8 cellular contexts compared by ENCODE assay signal in the genomic region with DNA sequence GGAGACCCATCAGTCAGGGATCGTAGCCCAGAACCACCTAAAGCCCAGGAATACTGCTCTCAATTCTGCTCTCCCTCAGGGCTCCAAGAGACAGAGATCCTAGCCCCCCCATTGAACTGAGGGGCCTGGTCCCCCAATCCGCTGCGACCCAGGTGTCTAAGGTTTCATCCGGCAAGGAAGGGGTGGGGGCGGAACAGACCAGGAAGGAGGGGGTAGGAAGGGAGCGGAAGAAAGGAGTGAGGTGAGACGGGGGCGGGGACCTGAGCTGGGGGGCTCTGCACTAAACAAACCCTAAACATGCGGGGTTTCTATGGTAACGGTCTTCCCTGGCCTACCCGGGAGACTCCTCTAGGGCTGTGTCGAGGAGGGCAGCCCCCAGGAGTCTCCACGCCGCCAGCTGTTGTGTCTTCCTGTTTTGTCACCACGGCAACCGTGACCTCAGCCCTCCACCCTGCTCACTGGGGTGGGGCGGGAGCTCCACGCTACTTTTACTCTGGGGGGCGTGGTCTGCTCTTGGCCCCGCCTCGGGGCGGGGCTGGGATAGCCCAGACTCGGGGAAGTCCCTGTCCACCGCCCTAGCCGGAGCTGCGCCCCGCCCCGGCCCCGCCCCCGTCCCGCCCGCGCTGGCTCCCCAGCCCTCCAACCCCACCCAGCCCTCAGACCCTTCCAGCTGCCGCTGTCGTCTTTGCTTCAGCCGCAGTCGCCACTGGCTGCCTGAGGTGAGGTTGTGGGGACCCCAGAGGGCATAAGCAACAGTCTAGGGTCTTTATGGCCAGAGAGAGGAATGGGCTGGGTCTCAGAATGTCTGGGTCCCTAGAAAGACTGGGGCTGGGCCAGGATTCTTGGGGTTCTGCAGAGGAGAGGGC. TPM values are rescaled to one million over a fixed set of nuclear protein-coding genes. Genes with fewer than 3 reads are reported as not detected.
A peak's percentile ranks its signal among the peaks of the same experiment; 100 is the strongest.
DNase-seq lines count a peak whose midpoint lies in the region; ATAC-seq and TF ChIP-seq lines count a peak whose summit lies in the region.

A gene with protein sequence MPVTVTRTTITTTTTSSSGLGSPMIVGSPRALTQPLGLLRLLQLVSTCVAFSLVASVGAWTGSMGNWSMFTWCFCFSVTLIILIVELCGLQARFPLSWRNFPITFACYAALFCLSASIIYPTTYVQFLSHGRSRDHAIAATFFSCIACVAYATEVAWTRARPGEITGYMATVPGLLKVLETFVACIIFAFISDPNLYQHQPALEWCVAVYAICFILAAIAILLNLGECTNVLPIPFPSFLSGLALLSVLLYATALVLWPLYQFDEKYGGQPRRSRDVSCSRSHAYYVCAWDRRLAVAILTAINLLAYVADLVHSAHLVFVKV (plus strand): TSS at position 659 of the 866 bp plus-strand sequence. CDS start 5,647 bp downstream, outside the sequence.

- intact Hi-C loops in esophagus muscularis mucosa (cut with DNase I) = no loop called here

- under 1% methylated on average over 17 of the region's 37 CpGs for WGBS in esophagus muscularis mucosa

- H3K4me3 ChIP-seq in BJ (ENCODE audit: low read depth, low read length) (peak within 1 kb of the TSS; percentile 82), esophagus muscularis mucosa (peak within 1 kb of the TSS; percentile 86 to 99 (median 95)), mucosa of stomach (ENCODE audit: low read length) (peak within 1 kb of the TSS; percentile 78)

- CTCF ChIA-PET in BJ (lab: Yijun Ruan, JAX) = interaction anchor here (1.0 to 2.0 kb wide), 8 partner anchors 14 to 157 kb away, joined by 3 to 9 read pairs (median 4); no protein-coding TSS in a partner anchor

- peak; percentile 95 for DNase-seq in BJ (ENCODE audit: low read depth)
- DNase-seq in GM19238 (ENCODE audit: insufficient read length, low spot score) = peak; percentile 93
- peak; percentile 99 for DNase-seq in RKO (ENCODE audit: low spot score)
- peak; percentile 100 for DNase-seq in activated T-helper 1 cell treated with Interleukin-2 at 50 U/mL for 16 hours (ENCODE audit: low read depth)
- peak; percentile 100 for DNase-seq in esophagus muscularis mucosa (ENCODE audit: extremely low spot score)
- DNase-seq in stimulated activated CD8-positive, alpha-beta memory T cell treated with anti-CD3 and anti-CD28 coated beads, Interleukin-4, amount 100 ng/mL, for 4 hours (ENCODE audit: low read depth in 2 of 2, low spot score in 1 of 2) = peak; percentile 99

- H3K9me3 ChIP-seq in esophagus muscularis mucosa (no peaks in the 10 kb centered on the region), mucosa of stomach (ENCODE audit: control insufficient read depth, low read length) (no peaks in the 10 kb centered on the region)

- peak within 1 kb of the TSS; percentile 98 to 99 (median 98) for H3K27ac ChIP-seq in esophagus muscularis mucosa (replicated peaks in 1 of 4)

- TF ChIP-seq POLR2A in esophagus muscularis mucosa (IDR thresholded peaks at IDR 0.05; ENCODE audit: low read depth) = peak; percentile 66

- TF ChIP-seq EP300 in esophagus muscularis mucosa (IDR thresholded peaks at IDR 0.05) = no peak

- H3K36me3 ChIP-seq in BJ (ENCODE audit: control insufficient read depth, insufficient read depth, low read length) = peaks cover 6% of the 10 kb centered on the region
- H3K36me3 ChIP-seq in esophagus muscularis mucosa = peaks cover 0 to 20% (median 15%) of the 10 kb centered on the region in 4 donors
- H3K36me3 ChIP-seq in mucosa of stomach (ENCODE audit: control insufficient read depth, insufficient read depth, low read length) = no peaks in the 10 kb centered on the region

- no peak for TF ChIP-seq CTCF in BJ (IDR thresholded peaks at IDR 0.05; ENCODE audit: insufficient read depth, low read depth, low read length)
- no peak for TF ChIP-seq CTCF in esophagus muscularis mucosa (IDR thresholded peaks at IDR 0.05)

- peak within 1 kb of the TSS; percentile 94 for H3K9ac ChIP-seq in mucosa of stomach (ENCODE audit: low read length)

- POLR2A ChIA-PET in BJ (lab: Charles Lee) = interaction anchor here (1.0 kb wide), 1 partner anchor 12 kb away, joined by 4 read pairs; no protein-coding TSS in a partner anchor

- ATAC-seq in HG03439 (IDR thresholded peaks at IDR 0.05; ENCODE audit: unreplicated experiment) = peak; percentile 62

- H3K4me1 ChIP-seq in esophagus muscularis mucosa = peaks cover 35 to 55% (median 54%) of the 10 kb centered on the region in 4 donors
- peaks cover 53% of the 10 kb centered on the region for H3K4me1 ChIP-seq in mucosa of stomach (ENCODE audit: control insufficient read depth, insufficient read depth, low read length)

- H3K27me3 ChIP-seq in BJ (ENCODE audit: control insufficient read depth, insufficient read depth, low read length) = no peaks in the 10 kb centered on the region
- H3K27me3 ChIP-seq in esophagus muscularis mucosa = no peaks in the 10 kb centered on the region
- H3K27me3 ChIP-seq in mucosa of stomach (ENCODE audit: control insufficient read depth, insufficient read depth, low read length) = no peaks in the 10 kb centered on the region

RNA-seq across cellular contexts. Expression of the gene that starts here (rescaled TPM):
- 92.9 and 134 TPM in 2 replicates for polyA plus RNA-seq in BJ (2011; rRNA removed)
- 92.6 and 170 TPM in 2 replicates for polyA minus RNA-seq in BJ (2011; rRNA and poly(A)+ RNA removed)
- total RNA-seq in esophagus muscularis mucosa = 100 to 1,000 TPM; 130 to 353 (median 204) TPM

Comparison
In these comparisons a context has a peak if more than half of its experiments do, and no peak if none do; other contexts are left out.
1. Peak in every context shown above with its lines: DNase-seq, ATAC-seq, H3K4me3 ChIP-seq and H3K27ac ChIP-seq.